23 cellular contexts compared by ENCODE assay signal in the genomic region with DNA sequence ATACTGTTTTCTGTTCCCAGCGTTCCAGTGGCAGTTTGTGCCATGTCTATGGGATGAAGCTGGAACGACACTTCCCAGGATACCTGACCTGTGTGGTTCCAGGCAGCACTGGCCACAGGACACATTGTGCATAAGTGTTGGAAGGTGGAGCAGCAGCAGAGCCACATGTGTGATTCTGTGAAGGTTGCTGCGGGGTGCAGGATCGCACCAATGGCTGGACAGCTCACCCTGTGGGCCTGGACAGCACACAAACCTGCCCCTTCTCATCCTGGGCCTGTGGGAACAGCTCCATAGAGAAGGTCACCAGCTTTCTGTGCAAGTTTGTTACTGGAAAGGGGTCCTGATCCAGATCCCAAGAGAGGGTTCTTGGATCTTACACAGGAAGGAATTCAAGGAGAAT.
DNase-seq lines count a peak whose midpoint lies in the region; ATAC-seq, FAIRE-seq and TF ChIP-seq lines count a peak whose summit lies in the region.
"Had no signal": no experiment of that assay in that cellular context is flagged by ENCODE, and none has a peak within 500 bp of the region (broad histone marks: within the 10 kb centered on the region; RNA-seq: fewer than 3 reads in every experiment).

No MANE protein-coding gene starts in this region.

- no peak overlapping the region for H3K4me2 ChIP-seq in H1 (ENCODE audit: insufficient read depth in 1 of 2, low read depth in 2 of 2, low read length in 2 of 2)
- H3K4me2 ChIP-seq: A549; BLaER1 treated with 17β-estradiol and CSF1 and Interleukin-3, amounts not matched to agents 10 nM and 100 nM had no signal

- no peaks in the 10 kb centered on the region for H3K79me2 ChIP-seq in H1 (ENCODE audit: control insufficient read depth in 1 of 2, insufficient read depth in 2 of 2, low read length in 2 of 2)

- TF ChIP-seq RAD21 in H1 (IDR thresholded peaks at IDR 0.05 in 1 of 2, conservative IDR thresholded peaks at IDR 0.05 in 1 of 2; ENCODE audit: low read depth in 2 of 2, low read length in 2 of 2) = no peak

- POLR2A ChIA-PET in H1 (lab: Charles Lee; ENCODE audit: partially characterized antibody) = no interaction called here

- no peak overlapping the region for H2BK15ac ChIP-seq in H1 (ENCODE audit: low read length)

- H4K20me1 ChIP-seq in H1 (replicated peaks in 1 of 2; ENCODE audit: control insufficient read depth in 1 of 2, insufficient read depth in 2 of 2, low read length in 2 of 2) = no peaks in the 10 kb centered on the region
- H4K20me1 ChIP-seq: BLaER1 treated with 17β-estradiol and CSF1 and Interleukin-3, amounts not matched to agents 10 nM and 100 nM had no signal

- no peaks in the 10 kb centered on the region for H3K36me3 ChIP-seq in H1 (ENCODE audit: control insufficient read depth in 2 of 4, insufficient read depth in 4 of 4, low read length in 3 of 4)
- H3K36me3 ChIP-seq in lung (ENCODE audit: control insufficient read depth in 2 of 2, insufficient read depth in 2 of 2, low read length in 2 of 2) = no peaks in the 10 kb centered on the region
- H3K36me3 ChIP-seq: BE2C; BLaER1 treated with 17β-estradiol and CSF1 and Interleukin-3, amounts not matched to agents 10 nM and 100 nM had no signal

- intact Hi-C loops in posterior vena cava (cut with DNase I) = no loop called here

- WGBS in H1 (ENCODE audit: extremely low coverage in 1 of 2, insufficient coverage in 1 of 2, insufficient read length in 1 of 2, insufficient replicate concordance in 2 of 2, low coverage in 1 of 2, low lambda C conversion rate in 2 of 2, missing lambda C conversion rate in 1 of 2), 2 experiments = 87% methylated on average over 4 of the region's 4 CpGs; no CpG with 5 or more reads in 1 of the 2 experiments
- WGBS in lung, 2 donors = 85 to 95% methylated on average over 4 of the region's 4 CpGs

- no peaks in the 10 kb centered on the region for H3K9me3 Mint-ChIP-seq in stimulated activated effector memory CD8-positive, alpha-beta T cell treated with anti-CD3 and anti-CD28 coated beads, Interleukin-12 subunit alpha, Interleukin-12 subunit beta, amount 100 ng/mL, for 72 hours
- H3K9me3 Mint-ChIP-seq: CD4-positive, alpha-beta T cell had no signal

- no peaks in the 10 kb centered on the region for H3K9me3 ChIP-seq in H1 (ENCODE audit: insufficient read depth in 2 of 2, low read depth in 1 of 2, low read length in 1 of 2)
- H3K9me3 ChIP-seq in lung (ENCODE audit: control insufficient read depth in 2 of 2, insufficient read depth in 1 of 2, low read length in 1 of 2) = peaks cover 0 to 3% of the 10 kb centered on the region in 2 donors
- H3K9me3 ChIP-seq: A549; BE2C; BLaER1 treated with 17β-estradiol and CSF1 and Interleukin-3, amounts not matched to agents 10 nM and 100 nM had no signal

- DNase-seq in H1 (ENCODE audit: low read depth in 1 of 2, low spot score in 2 of 2) = no peak
- DNase-seq in lung (ENCODE audit: low spot score) = peak; percentile 22
- DNase-seq in posterior vena cava (ENCODE audit: low spot score) = peak; percentile 26
- DNase-seq in midbrain (lab: John Stamatoyannopoulos, UW) = no peak
- DNase-seq in DMS53 treated with DMSO at 0.1 percent for 48 hours (lab: John Stamatoyannopoulos, UW; ENCODE audit: unreplicated experiment) = no peak
- no peak for DNase-seq in stimulated activated effector memory CD8-positive, alpha-beta T cell treated with anti-CD3 and anti-CD28 coated beads, Interleukin-12 subunit alpha, Interleukin-12 subunit beta, amount 100 ng/mL, for 72 hours (ENCODE audit: low spot score in 2 of 2)
- DNase-seq: 8988T; ACHN; AML-193; BE2C; Calu3; CD4-positive, alpha-beta T cell; CD8-positive, alpha-beta memory T cell; DMS53; DND-41; GOT3; H7; HCEC 1CT had no signal

- H4K91ac ChIP-seq in H1 (replicated peaks; ENCODE audit: insufficient read length, low read length) = no peak overlapping the region

- no peaks in the 10 kb centered on the region for H3K79me1 ChIP-seq in H1 (ENCODE audit: low read depth, low read length)

- H3K4ac ChIP-seq in H1 (replicated peaks; ENCODE audit: insufficient read length, low read depth, low read length) = no peak overlapping the region

- H3K27ac ChIP-seq in H1 (ENCODE audit: low read depth, low read length) (no peak overlapping the region), lung (ENCODE audit: low read depth in 1 of 2, low read length in 1 of 2) (no peak overlapping the region)
- H3K27ac ChIP-seq: A549; BLaER1 treated with 17β-estradiol and CSF1 and Interleukin-3, amounts not matched to agents 10 nM and 100 nM had no signal

- TF ChIP-seq CTCF in H1 (IDR thresholded peaks at IDR 0.05; ENCODE audit: control extremely low read depth in 1 of 3, insufficient read depth in 1 of 3, low read depth in 1 of 3, low read length in 3 of 3) = no peak
- TF ChIP-seq CTCF in lung (IDR thresholded peaks at IDR 0.05; ENCODE audit: control extremely low read depth, extremely low read depth) = no peak

- 0 out of 2 replicates have a peak overlapping the region, but pooled peaks have one; percentile 75 for H2AK5ac ChIP-seq in H1 (ENCODE audit: low read depth, low read length)

- H2AFZ ChIP-seq in H1 (ENCODE audit: low read length) = no peak overlapping the region

- H3K9ac ChIP-seq in H1 (replicated peaks in 1 of 4; ENCODE audit: extremely low read depth in 1 of 4, low read depth in 3 of 4, low read length in 3 of 4) = no peak overlapping the region
- H3K9ac ChIP-seq: BLaER1 treated with 17β-estradiol and CSF1 and Interleukin-3, amounts not matched to agents 10 nM and 100 nM had no signal

- no peak overlapping the region for H2BK120ac ChIP-seq in H1 (replicated peaks; ENCODE audit: low read depth, low read length)

- H4K5ac ChIP-seq in H1 (ENCODE audit: insufficient read length, low read depth, low read length) = no peak overlapping the region

- H3K4me1 Mint-ChIP-seq in stimulated activated effector memory CD8-positive, alpha-beta T cell treated with anti-CD3 and anti-CD28 coated beads, Interleukin-12 subunit alpha, Interleukin-12 subunit beta, amount 100 ng/mL, for 72 hours = no peaks in the 10 kb centered on the region
- H3K4me1 Mint-ChIP-seq: CD14-positive monocyte; CD8-positive, alpha-beta memory T cell had no signal

- TF ChIP-seq POLR2A in H1 (IDR thresholded peaks at IDR 0.05; ENCODE audit: control extremely low read depth in 1 of 2, low read depth in 2 of 2, low read length in 2 of 2) = no peak

- no peak for FAIRE-seq in H1 (lab: Jason Lieb, UNC)
- FAIRE-seq: A549, G401.6, GM12892 had no signal

- H3K36me3 Mint-ChIP-seq in stimulated activated effector memory CD8-positive, alpha-beta T cell treated with anti-CD3 and anti-CD28 coated beads, Interleukin-12 subunit alpha, Interleukin-12 subunit beta, amount 100 ng/mL, for 72 hours = no peaks in the 10 kb centered on the region
- H3K36me3 Mint-ChIP-seq: CD14-positive monocyte; CD8-positive, alpha-beta memory T cell had no signal

- H3K4me3 ChIP-seq in H1 (ENCODE audit: extremely low read depth in 1 of 4, insufficient read depth in 2 of 4, low read depth in 3 of 4, low read length in 4 of 4) = no peak overlapping the region
- no peak overlapping the region for H3K4me3 ChIP-seq in lung
- H3K4me3 ChIP-seq: A549; BLaER1 treated with 17β-estradiol and CSF1 and Interleukin-3, amounts not matched to agents 10 nM and 100 nM had no signal

- H3K18ac ChIP-seq in H1 (ENCODE audit: extremely low read depth, low read length) = no peak overlapping the region

- no peak overlapping the region for H2BK12ac ChIP-seq in H1 (ENCODE audit: low read depth, low read length)

- no peak for ATAC-seq in lung (ENCODE audit: insufficient read depth, low FRiP score)
- no peak for ATAC-seq in stimulated activated effector memory CD8-positive, alpha-beta T cell treated with anti-CD3 and anti-CD28 coated beads, Interleukin-12 subunit alpha, Interleukin-12 subunit beta, amount 100 ng/mL, for 72 hours
- ATAC-seq: A549 had no signal

- no peak overlapping the region for H3K14ac ChIP-seq in H1 (ENCODE audit: insufficient read length)

- CTCF ChIA-PET in H1 (lab: Charles Lee; ENCODE audit: partially characterized antibody) = interaction anchor here (0.7 to 1.3 kb wide), 5 partner anchors 17 to 169 kb away, joined by 3 to 4 read pairs (median 3); no protein-coding TSS in a partner anchor

- no peak overlapping the region for H3K27ac Mint-ChIP-seq in stimulated activated effector memory CD8-positive, alpha-beta T cell treated with anti-CD3 and anti-CD28 coated beads, Interleukin-12 subunit alpha, Interleukin-12 subunit beta, amount 100 ng/mL, for 72 hours
- H3K27ac Mint-ChIP-seq: CD14-positive monocyte; CD4-positive, alpha-beta T cell; CD8-positive, alpha-beta memory T cell had no signal

- H2BK20ac ChIP-seq in H1 (ENCODE audit: low read length) = no peak overlapping the region

- H3K23me2 ChIP-seq in H1 (ENCODE audit: low read depth, low read length) = no peaks in the 10 kb centered on the region

- H3K23ac ChIP-seq in H1 (ENCODE audit: insufficient read length) = no peak overlapping the region

- no peak overlapping the region for H2BK5ac ChIP-seq in H1 (ENCODE audit: low read depth, low read length)

- H3K56ac ChIP-seq in H1 (replicated peaks; ENCODE audit: insufficient read length, low read depth, low read length) = no peak overlapping the region

- no peak overlapping the region for H4K8ac ChIP-seq in H1 (ENCODE audit: extremely low read depth, insufficient read depth, low read length)

- no peak overlapping the region for H3K4me3 Mint-ChIP-seq in stimulated activated effector memory CD8-positive, alpha-beta T cell treated with anti-CD3 and anti-CD28 coated beads, Interleukin-12 subunit alpha, Interleukin-12 subunit beta, amount 100 ng/mL, for 72 hours
- H3K4me3 Mint-ChIP-seq: CD14-positive monocyte; CD4-positive, alpha-beta T cell; CD8-positive, alpha-beta memory T cell had no signal

- peaks cover 0 to 5% (median 2%) of the 10 kb centered on the region in 4 experiments; a peak in 3 of 7 replicates for H3K4me1 ChIP-seq in H1 (replicated peaks in 1 of 4; ENCODE audit: control insufficient read depth in 3 of 4, insufficient read depth in 4 of 4, low read length in 3 of 4)
- no peaks in the 10 kb centered on the region for H3K4me1 ChIP-seq in lung (ENCODE audit: control insufficient read depth in 2 of 2, insufficient read depth in 2 of 2, low read length in 2 of 2)
- H3K4me1 ChIP-seq: A549, BE2C had no signal

- TF ChIP-seq EP300 in H1 (IDR thresholded peaks at IDR 0.05; ENCODE audit: borderline replicate concordance in 1 of 2, low read depth in 2 of 2, low read length in 2 of 2) = no peak

- H3K27me3 ChIP-seq in H1 (replicated peaks in 1 of 4; ENCODE audit: control insufficient read depth in 3 of 4, extremely low read depth in 1 of 4, insufficient read depth in 3 of 4, low read length in 3 of 4) (no peaks in the 10 kb centered on the region), lung (ENCODE audit: control insufficient read depth, insufficient read depth) (peaks cover 4% of the 10 kb centered on the region)
- H3K27me3 ChIP-seq: BE2C; BLaER1 treated with 17β-estradiol and CSF1 and Interleukin-3, amounts not matched to agents 10 nM and 100 nM had no signal

TF ChIP-seq in H1, 55 proteins besides CTCF, POLR2A, EP300 and RAD21 (continues in another document):
- TF ChIP-seq TAF1 (IDR thresholded peaks at IDR 0.05; ENCODE audit: low read depth, low read length) (no peak), SP4 (IDR thresholded peaks at IDR 0.05; ENCODE audit: low read length) (no peak), FOSL1 (IDR thresholded peaks at IDR 0.05; ENCODE audit: insufficient read depth, low read depth, low read length) (no peak), CREB1 (IDR thresholded peaks at IDR 0.05) (no peak), NRF1 (IDR thresholded peaks at IDR 0.05; ENCODE audit: low read depth, low read length) (no peak)

Comparison
In these comparisons a context has a peak if more than half of its experiments do, and no peak if none do; other contexts are left out.
1. DNase-seq: peak in lung (single experiment) and posterior vena cava (single experiment); none in H1 (0 of 2), midbrain (single experiment), DMS53 treated with DMSO at 0.1 percent for 48 hours (single experiment) and stimulated activated effector memory CD8-positive, alpha-beta T cell treated with anti-CD3 and anti-CD28 coated beads, Interleukin-12 subunit alpha, Interleukin-12 subunit beta, amount 100 ng/mL, for 72 hours (0 of 2).